Comparison of ENCODE assay signal across 18 cellular contexts in genomic region chr2:240822280-240822847, GRCh38. TPM values are rescaled to one million over a fixed set of nuclear protein-coding genes. Genes with fewer than 3 reads are reported as not detected.
A peak's percentile ranks its signal among the peaks of the same experiment; 100 is the strongest.
DNase-seq lines count a peak whose midpoint lies in the region; ATAC-seq, FAIRE-seq and TF ChIP-seq lines count a peak whose summit lies in the region.
"Had no signal": no experiment of that assay in that cellular context is flagged by ENCODE, and none has a peak within 500 bp of the region (broad histone marks: within the 10 kb centered on the region; RNA-seq: fewer than 3 reads in every experiment).

No MANE protein-coding gene starts in this region.

- intact Hi-C loops in left lung (cut with DNase I): no loop called here

- no peak for TF ChIP-seq POLR2A in GM12892 (IDR thresholded peaks at IDR 0.05; ENCODE audit: low read depth, low read length)

- H3K4me3 ChIP-seq in left lung: no peak overlapping the region
- H3K4me3 ChIP-seq: gastroesophageal sphincter had no signal

- H3K9me3 ChIP-seq in left lung: no peaks in the 10 kb centered on the region

- no peak for FAIRE-seq in GM12892 (lab: Jason Lieb, UNC)

- H3K36me3 Mint-ChIP-seq in activated naive CD8-positive, alpha-beta T cell: no peaks in the 10 kb centered on the region
- H3K36me3 Mint-ChIP-seq in activated naive CD8-positive, alpha-beta T cell treated with anti-CD3 and anti-CD28 coated beads, Interleukin-2, amount 50 U/mL, for 24 hours (ENCODE audit: low read depth): peaks cover 2% of the 10 kb centered on the region
- H3K36me3 Mint-ChIP-seq: immature natural killer cell had no signal

- peaks cover 9% of the 10 kb centered on the region for H3K4me1 Mint-ChIP-seq in activated naive CD8-positive, alpha-beta T cell (ENCODE audit: low read depth)
- H3K4me1 Mint-ChIP-seq in activated naive CD8-positive, alpha-beta T cell treated with anti-CD3 and anti-CD28 coated beads, Interleukin-2, amount 50 U/mL, for 24 hours: peaks cover 11% of the 10 kb centered on the region

- DNase-seq in activated naive CD8-positive, alpha-beta T cell treated with anti-CD3 and anti-CD28 coated beads, Interleukin-2, amount 50 U/mL, for 24 hours: no peak
- DNase-seq in NCI-H2081 treated with DMSO at 0.1 percent for 48 hours (lab: John Stamatoyannopoulos, UW) (peak; percentile 59), GM12892 (ENCODE audit: insufficient read length) (no peak), left lung (no peak)
- peak; percentile 10 for DNase-seq in stimulated activated CD8-positive, alpha-beta memory T cell treated with anti-CD3 and anti-CD28 coated beads, Interleukin-4, amount 100 ng/mL, for 48 hours
- DNase-seq: amniotic stem cell, immature natural killer cell, IMR-90, nephron progenitor cell, SIG-M5, T1000 had no signal

- peak overlapping the region; percentile 74 for H3K4me3 Mint-ChIP-seq in activated naive CD8-positive, alpha-beta T cell
- no peak overlapping the region for H3K4me3 Mint-ChIP-seq in activated naive CD8-positive, alpha-beta T cell treated with anti-CD3 and anti-CD28 coated beads, Interleukin-2, amount 50 U/mL, for 24 hours
- H3K4me3 Mint-ChIP-seq: activated T-helper 1 cell treated with anti-CD3 and anti-CD28 coated beads, Interleukin-12 subunit alpha, Interleukin-12 subunit beta, Interleukin-2, Interleukin-4 antibody, amounts not matched to agents 30 ng/mL and 10 ng/mL and 1 ng/mL, durations not matched to agents 14 hours and 24 hours and 36 hours had no signal

- no peaks in the 10 kb centered on the region for H3K9me3 Mint-ChIP-seq in activated naive CD8-positive, alpha-beta T cell (ENCODE audit: low read depth)
- H3K9me3 Mint-ChIP-seq in activated naive CD8-positive, alpha-beta T cell treated with anti-CD3 and anti-CD28 coated beads, Interleukin-2, amount 50 U/mL, for 24 hours: no peaks in the 10 kb centered on the region
- H3K9me3 Mint-ChIP-seq: activated T-helper 1 cell treated with anti-CD3 and anti-CD28 coated beads, Interleukin-12 subunit alpha, Interleukin-12 subunit beta, Interleukin-2, Interleukin-4 antibody, amounts not matched to agents 30 ng/mL and 10 ng/mL and 1 ng/mL, durations not matched to agents 14 hours and 24 hours and 36 hours had no signal

- H3K27ac Mint-ChIP-seq in activated naive CD8-positive, alpha-beta T cell: no peak overlapping the region
- H3K27ac Mint-ChIP-seq in activated naive CD8-positive, alpha-beta T cell treated with anti-CD3 and anti-CD28 coated beads, Interleukin-2, amount 50 U/mL, for 24 hours: no peak overlapping the region
- H3K27ac Mint-ChIP-seq: activated T-helper 1 cell treated with anti-CD3 and anti-CD28 coated beads, Interleukin-12 subunit alpha, Interleukin-12 subunit beta, Interleukin-2, Interleukin-4 antibody, amounts not matched to agents 30 ng/mL and 10 ng/mL and 1 ng/mL, durations not matched to agents 14 hours and 24 hours and 36 hours; immature natural killer cell; nephron progenitor cell had no signal

- no peak for TF ChIP-seq CTCF in left lung (IDR thresholded peaks at IDR 0.05)

- H3K27me3 Mint-ChIP-seq in activated naive CD8-positive, alpha-beta T cell: peaks cover 43% of the 10 kb centered on the region
- peaks cover 64% of the 10 kb centered on the region for H3K27me3 Mint-ChIP-seq in activated naive CD8-positive, alpha-beta T cell treated with anti-CD3 and anti-CD28 coated beads, Interleukin-2, amount 50 U/mL, for 24 hours

- H3K27me3 ChIP-seq in left lung: peaks cover 64 to 100% of the 10 kb centered on the region in 2 donors

- H3K27ac ChIP-seq in left lung: no peak overlapping the region
- H3K27ac ChIP-seq: gastroesophageal sphincter had no signal

- peaks cover 0 to 27% of the 10 kb centered on the region in 2 donors for H3K4me1 ChIP-seq in left lung

- no peak for ATAC-seq in activated naive CD8-positive, alpha-beta T cell treated with anti-CD3 and anti-CD28 coated beads, Interleukin-2, amount 50 U/mL, for 24 hours
- ATAC-seq in SK-N-SH treated with all-trans-retinoic acid at 6 μM for 48 hours: no peak
- no peak for ATAC-seq in GM21576 (IDR thresholded peaks at IDR 0.05; ENCODE audit: unreplicated experiment)
- no peak for ATAC-seq in left lung
- ATAC-seq: gastroesophageal sphincter had no signal

- no peaks in the 10 kb centered on the region for H3K36me3 ChIP-seq in left lung
- H3K36me3 ChIP-seq: gastroesophageal sphincter had no signal

TF ChIP-seq in SK-N-SH treated with all-trans-retinoic acid at 6 μM for 48 hours, 23 proteins besides CTCF, POLR2A, EP300 and RAD21:
- TF ChIP-seq RARB (CRISPR knock-in tag; IDR thresholded peaks at IDR 0.05) (no peak), ZFP30 (CRISPR knock-in tag; IDR thresholded peaks at IDR 0.05) (no peak), ZNF70 (CRISPR knock-in tag; IDR thresholded peaks at IDR 0.05) (no peak), TCF4 (CRISPR knock-in tag; IDR thresholded peaks at IDR 0.05; ENCODE audit: borderline replicate concordance) (peak; percentile 68; the same call in 1 of the 2 replicates)

RNA-seq across cellular contexts. Expression of gene KIF1A, which starts 2.3 kb away (rescaled TPM):
- 0.08 TPM for polyA plus RNA-seq in GM12892 (2012; ENCODE audit: missing spikeins)
- total RNA-seq in left lung: under 1 TPM; 0.42 to 0.87 TPM
- polyA plus RNA-seq: immature natural killer cell, IMR-90 had no signal

RNA-seq across cellular contexts. Expression of gene AGXT, which starts 46.3 kb away (rescaled TPM):
- polyA plus RNA-seq in GM12892 (2012; ENCODE audit: missing spikeins): not detected
- not detected for total RNA-seq in left lung
- total RNA-seq: activated T-helper 1 cell treated with anti-CD3 and anti-CD28 coated beads, Interleukin-12 subunit alpha, Interleukin-12 subunit beta, Interleukin-2, Interleukin-4 antibody, amounts not matched to agents 30 ng/mL and 10 ng/mL and 1 ng/mL, durations not matched to agents 14 hours and 24 hours and 36 hours; cerebellum; gastroesophageal sphincter; IMR-90; lung microvascular endothelial cell had no signal
- polyA plus RNA-seq: immature natural killer cell, IMR-90 had no signal

Comparison
In these comparisons a context has a peak if more than half of its experiments do, and no peak if none do; other contexts are left out.
1. DNase-seq: peak in NCI-H2081 treated with DMSO at 0.1 percent for 48 hours (single experiment) and stimulated activated CD8-positive, alpha-beta memory T cell treated with anti-CD3 and anti-CD28 coated beads, Interleukin-4, amount 100 ng/mL, for 48 hours (single experiment); none in activated naive CD8-positive, alpha-beta T cell treated with anti-CD3 and anti-CD28 coated beads, Interleukin-2, amount 50 U/mL, for 24 hours (single experiment), GM12892 (single experiment) and left lung (0 of 2).